10 cellular contexts compared by ENCODE assay signal in the genomic region with DNA sequence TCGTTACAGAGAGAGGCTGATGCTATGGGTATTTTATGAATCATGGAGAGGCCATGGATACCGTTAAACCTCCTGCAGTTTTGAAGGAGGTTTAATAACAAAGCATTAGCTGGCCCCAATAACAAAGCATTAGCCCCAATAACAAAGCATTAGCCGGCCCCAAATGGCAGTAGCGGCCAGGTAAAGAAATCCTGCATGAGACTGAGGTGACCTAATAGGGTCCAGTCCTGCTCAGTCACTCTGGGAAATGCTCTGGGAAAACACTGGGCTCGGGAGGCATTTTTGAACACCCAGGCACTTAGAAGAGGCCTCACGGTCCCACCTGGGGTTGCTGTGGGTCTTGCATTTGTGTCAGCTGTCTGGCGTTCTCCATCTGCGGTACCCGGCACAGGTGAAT. TPM values are rescaled to one million over a fixed set of nuclear protein-coding genes. Genes with fewer than 3 reads are reported as not detected.
DNase-seq lines count a peak whose midpoint lies in the region; ATAC-seq and TF ChIP-seq lines count a peak whose summit lies in the region.
"Had no signal": no experiment of that assay in that cellular context is flagged by ENCODE, and none has a peak within 500 bp of the region (broad histone marks: within the 10 kb centered on the region; RNA-seq: fewer than 3 reads in every experiment).

No MANE protein-coding gene starts in this region.

- no peak for TF ChIP-seq RAD21 in SK-N-SH (IDR thresholded peaks at IDR 0.05; ENCODE audit: low read length)

- no peak for ATAC-seq in SK-N-SH treated with all-trans-retinoic acid at 6 μM for 48 hours
- ATAC-seq in activated naive CD8-positive, alpha-beta T cell treated with anti-CD3 and anti-CD28 coated beads, Interleukin-2, amount 10 ng/mL, durations not matched to agents 7 days and 5 days (ENCODE audit: low read depth) = no peak
- ATAC-seq in stimulated activated naive B cell treated with anti-CD40 and anti-IgM and Interleukin-4, amounts not matched to agents 10 μg/mL and 1 μg/mL and 100 μg/mL, for 72 hours (replicated peaks) = no peak
- no peak for ATAC-seq in HG03108 (IDR thresholded peaks at IDR 0.05; ENCODE audit: unreplicated experiment)
- ATAC-seq in HG02763 (IDR thresholded peaks at IDR 0.05; ENCODE audit: unreplicated experiment) = no peak

- H3K4me1 Mint-ChIP-seq in activated naive CD8-positive, alpha-beta T cell treated with anti-CD3 and anti-CD28 coated beads, Interleukin-2, amount 10 ng/mL, durations not matched to agents 7 days and 5 days = peaks cover 32% of the 10 kb centered on the region
- H3K4me1 Mint-ChIP-seq in stimulated activated naive B cell treated with anti-CD40 and anti-IgM and Interleukin-4, amounts not matched to agents 10 μg/mL and 1 μg/mL and 100 μg/mL, for 72 hours = peaks cover 34 to 39% of the 10 kb centered on the region in 2 donors

- no peaks in the 10 kb centered on the region for H3K27me3 Mint-ChIP-seq in activated naive CD8-positive, alpha-beta T cell treated with anti-CD3 and anti-CD28 coated beads, Interleukin-2, amount 10 ng/mL, durations not matched to agents 7 days and 5 days
- H3K27me3 Mint-ChIP-seq in stimulated activated naive B cell treated with anti-CD40 and anti-IgM and Interleukin-4, amounts not matched to agents 10 μg/mL and 1 μg/mL and 100 μg/mL, for 72 hours = no peaks in the 10 kb centered on the region

- H3K79me2 ChIP-seq in SK-N-SH (ENCODE audit: insufficient read depth) = peaks cover 54% of the 10 kb centered on the region

- H3K9ac ChIP-seq in SK-N-SH = peak overlapping the region; percentile 97

- H3K27me3 ChIP-seq in SK-N-SH (ENCODE audit: insufficient read depth) = no peaks in the 10 kb centered on the region
- no peaks in the 10 kb centered on the region for H3K27me3 ChIP-seq in kidney epithelial cell (ENCODE audit: control insufficient read depth, insufficient read depth, low read length)

- peak overlapping the region in 1 of 2 experiments; percentile 96; a peak in 2 of 4 replicates for H3K27ac ChIP-seq in SK-N-SH (ENCODE audit: low read depth in 2 of 2, low read length in 1 of 2)
- H3K27ac ChIP-seq: 22Rv1 had no signal

- peaks cover 0 to 16% of the 10 kb centered on the region in 2 experiments; a peak in 3 of 4 replicates for H3K4me1 ChIP-seq in SK-N-SH (ENCODE audit: control insufficient read depth in 1 of 2, insufficient read depth in 2 of 2, low read depth in 1 of 2, low read length in 1 of 2)

- 46% methylated on average over 5 of the region's 9 CpGs for WGBS in SK-N-SH (ENCODE audit: low lambda C conversion rate)

- H3K36me3 Mint-ChIP-seq in activated naive CD8-positive, alpha-beta T cell treated with anti-CD3 and anti-CD28 coated beads, Interleukin-2, amount 10 ng/mL, durations not matched to agents 7 days and 5 days = peaks cover 4% of the 10 kb centered on the region
- no peaks in the 10 kb centered on the region for H3K36me3 Mint-ChIP-seq in stimulated activated naive B cell treated with anti-CD40 and anti-IgM and Interleukin-4, amounts not matched to agents 10 μg/mL and 1 μg/mL and 100 μg/mL, for 72 hours

- no peaks in the 10 kb centered on the region for H3K9me3 ChIP-seq in SK-N-SH

- peaks cover 17% of the 10 kb centered on the region for H3F3A ChIP-seq in SK-N-SH (replicated peaks; ENCODE audit: insufficient read depth)

- TF ChIP-seq EP300 in SK-N-SH (IDR thresholded peaks at IDR 0.05; ENCODE audit: borderline replicate concordance in 1 of 2, low read depth in 1 of 2, low read length in 1 of 2) = no peak

- H3K9me3 Mint-ChIP-seq in activated naive CD8-positive, alpha-beta T cell treated with anti-CD3 and anti-CD28 coated beads, Interleukin-2, amount 10 ng/mL, durations not matched to agents 7 days and 5 days = no peaks in the 10 kb centered on the region
- H3K9me3 Mint-ChIP-seq in stimulated activated naive B cell treated with anti-CD40 and anti-IgM and Interleukin-4, amounts not matched to agents 10 μg/mL and 1 μg/mL and 100 μg/mL, for 72 hours = no peaks in the 10 kb centered on the region

- DNase-seq in SK-N-SH = no peak
- no peak for DNase-seq in activated naive CD8-positive, alpha-beta T cell treated with anti-CD3 and anti-CD28 coated beads, Interleukin-2, amount 10 ng/mL, durations not matched to agents 7 days and 5 days
- no peak for DNase-seq in kidney epithelial cell (ENCODE audit: low read depth)
- DNase-seq in stimulated activated naive B cell treated with anti-CD40 and anti-IgM and Interleukin-4, amounts not matched to agents 10 μg/mL and 1 μg/mL and 100 μg/mL, for 72 hours = no peak
- no peak for DNase-seq in NCI-H446 treated with DMSO at 0.1 percent for 48 hours (lab: John Stamatoyannopoulos, UW)
- DNase-seq: SHP77 had no signal

- H3K4me3 ChIP-seq in SK-N-SH (ENCODE audit: low read depth in 2 of 2, low read length in 1 of 2) (peak overlapping the region; percentile 60 to 80; a peak in 2 of 4 replicates), kidney epithelial cell (ENCODE audit: low read depth, low read length) (peak overlapping the region; percentile 63)

- TF ChIP-seq CTCF in SK-N-SH (IDR thresholded peaks at IDR 0.05) = no peak
- TF ChIP-seq CTCF in kidney epithelial cell (IDR thresholded peaks at IDR 0.05; ENCODE audit: insufficient read depth, low read length, poor library complexity, severe bottlenecking) = no peak

- POLR2A ChIA-PET in SK-N-SH (lab: Yijun Ruan, JAX) = no interaction called here
- POLR2A ChIA-PET in activated naive CD8-positive, alpha-beta T cell treated with anti-CD3 and anti-CD28 coated beads, Interleukin-2, amount 10 ng/mL, durations not matched to agents 7 days and 5 days (lab: Charles Lee) = interaction anchor here (0.7 to 2.7 kb wide), 7 partner anchors 8 to 142 kb away, joined by 3 to 9 read pairs (median 4); no protein-coding TSS in a partner anchor

- H3K4me3 Mint-ChIP-seq in activated naive CD8-positive, alpha-beta T cell treated with anti-CD3 and anti-CD28 coated beads, Interleukin-2, amount 10 ng/mL, durations not matched to agents 7 days and 5 days = peak overlapping the region; percentile 70
- H3K4me3 Mint-ChIP-seq in stimulated activated naive B cell treated with anti-CD40 and anti-IgM and Interleukin-4, amounts not matched to agents 10 μg/mL and 1 μg/mL and 100 μg/mL, for 72 hours = peak overlapping the region; percentile 41 to 88

- H3K9me2 ChIP-seq in SK-N-SH = no peaks in the 10 kb centered on the region

- H4K20me1 ChIP-seq in SK-N-SH (ENCODE audit: insufficient read depth) = 0 out of 2 replicates have a peak, but pooled peaks cover 3% of the 10 kb centered on the region

- CTCF ChIA-PET in SK-N-SH (lab: Yijun Ruan, JAX) = no interaction called here

- peak overlapping the region; percentile 100 for H3K4me2 ChIP-seq in SK-N-SH

- H3K27ac Mint-ChIP-seq in activated naive CD8-positive, alpha-beta T cell treated with anti-CD3 and anti-CD28 coated beads, Interleukin-2, amount 10 ng/mL, durations not matched to agents 7 days and 5 days = peak overlapping the region; percentile 72
- peak overlapping the region; percentile 3 for H3K27ac Mint-ChIP-seq in stimulated activated naive B cell treated with anti-CD40 and anti-IgM and Interleukin-4, amounts not matched to agents 10 μg/mL and 1 μg/mL and 100 μg/mL, for 72 hours

- peak overlapping the region; percentile 57; the same call in 1 of the 2 replicates for H2AFZ ChIP-seq in SK-N-SH (ENCODE audit: low read depth)

- H3K36me3 ChIP-seq in SK-N-SH (replicated peaks in 1 of 2; ENCODE audit: control insufficient read depth in 1 of 2, insufficient read depth in 2 of 2, low read length in 1 of 2) (no peaks in the 10 kb centered on the region), kidney epithelial cell (ENCODE audit: control insufficient read depth, insufficient read depth, low read length) (no peaks in the 10 kb centered on the region)

TF ChIP-seq in SK-N-SH, 30 proteins besides CTCF, POLR2A, EP300 and RAD21:
- TF ChIP-seq SMC3 (IDR thresholded peaks at IDR 0.05; ENCODE audit: low read depth, low read length) = no peak
- TF ChIP-seq RFX5 (IDR thresholded peaks at IDR 0.05; ENCODE audit: low read length) = no peak
TF ChIP-seq in SK-N-SH: peak in this region for 0.

TF ChIP-seq in SK-N-SH treated with all-trans-retinoic acid at 6 μM for 48 hours, 23 proteins besides CTCF, POLR2A, EP300 and RAD21:
- TF ChIP-seq, protein P1, sequence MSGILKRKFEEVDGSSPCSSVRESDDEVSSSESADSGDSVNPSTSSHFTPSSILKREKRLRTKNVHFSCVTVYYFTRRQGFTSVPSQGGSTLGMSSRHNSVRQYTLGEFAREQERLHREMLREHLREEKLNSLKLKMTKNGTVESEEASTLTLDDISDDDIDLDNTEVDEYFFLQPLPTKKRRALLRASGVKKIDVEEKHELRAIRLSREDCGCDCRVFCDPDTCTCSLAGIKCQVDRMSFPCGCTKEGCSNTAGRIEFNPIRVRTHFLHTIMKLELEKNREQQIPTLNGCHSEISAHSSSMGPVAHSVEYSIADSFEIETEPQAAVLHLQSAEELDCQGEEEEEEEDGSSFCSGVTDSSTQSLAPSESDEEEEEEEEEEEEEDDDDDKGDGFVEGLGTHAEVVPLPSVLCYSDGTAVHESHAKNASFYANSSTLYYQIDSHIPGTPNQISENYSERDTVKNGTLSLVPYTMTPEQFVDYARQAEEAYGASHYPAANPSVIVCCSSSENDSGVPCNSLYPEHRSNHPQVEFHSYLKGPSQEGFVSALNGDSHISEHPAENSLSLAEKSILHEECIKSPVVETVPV (CRISPR knock-in tag; IDR thresholded peaks at IDR 0.05) = no peak
- TF ChIP-seq ZNF565 (CRISPR knock-in tag; conservative IDR thresholded peaks at IDR 0.05; ENCODE audit: low read depth) = no peak
- TF ChIP-seq ZNF70 (CRISPR knock-in tag; IDR thresholded peaks at IDR 0.05) = no peak

RNA-seq across cellular contexts. Expression of a gene that starts 0.8 kb away (rescaled TPM):
- polyA plus RNA-seq in SK-N-SH (2012; rRNA removed) = 5.8 and 12.4 TPM in 2 replicates
- polyA plus RNA-seq in SK-N-SH (2012; cell fraction: cytosol; rRNA removed) = 6.6 and 10.2 TPM in 2 replicates
- polyA plus RNA-seq in SK-N-SH (2012; cell fraction: nucleus; rRNA removed) = 14.2 and 18.0 TPM in 2 replicates
- 10 to 100 TPM; 80.5 to 80.9 TPM for total RNA-seq in activated naive CD8-positive, alpha-beta T cell treated with anti-CD3 and anti-CD28 coated beads, Interleukin-2, amount 10 ng/mL, durations not matched to agents 7 days and 5 days
- 5.1 and 6.0 TPM in 2 replicates for total RNA-seq in kidney epithelial cell

Comparison
In these comparisons a context has a peak if more than half of its experiments do, and no peak if none do; other contexts are left out.
1. RNA of a gene that starts 0.8 kb away (total RNA-seq): 80.5 to 80.9 TPM in activated naive CD8-positive, alpha-beta T cell treated with anti-CD3 and anti-CD28 coated beads, Interleukin-2, amount 10 ng/mL, durations not matched to agents 7 days and 5 days; 5.1 to 6.0 TPM in kidney epithelial cell; every median in the first group is over 10 times any median in the second.